26 cellular contexts compared by ENCODE assay signal in genomic region chr16:26606381-26607150, GRCh38.
"Had no signal": no experiment of that assay in that cellular context is flagged by ENCODE, and none has a peak within 500 bp of the region (broad histone marks: within the 10 kb centered on the region; RNA-seq: fewer than 3 reads in every experiment).

No MANE protein-coding gene starts in this region.

- H3K4me3 ChIP-seq: coronary artery, dorsolateral prefrontal cortex, heart left ventricle, neural progenitor cell, right atrium auricular region, smooth muscle cell had no signal

- H3K4me2 ChIP-seq: neural progenitor cell, smooth muscle cell had no signal

- H3K36me3 ChIP-seq: brain microvascular endothelial cell, heart left ventricle, neural progenitor cell, right atrium auricular region had no signal

- H3K27me3 Mint-ChIP-seq: stimulated activated memory B cell treated with anti-CD40 and anti-IgM and Interleukin-4, amounts not matched to agents 10 μg/mL and 1 μg/mL and 100 μg/mL, for 72 hours had no signal

- H3K4me1 Mint-ChIP-seq: memory B cell; stimulated activated memory B cell treated with anti-CD40 and anti-IgM and Interleukin-4, amounts not matched to agents 10 μg/mL and 1 μg/mL and 100 μg/mL, for 72 hours; WTC11 had no signal

- H3K36me3 Mint-ChIP-seq: memory B cell; naive thymus-derived CD8-positive, alpha-beta T cell; stimulated activated memory B cell treated with anti-CD40 and anti-IgM and Interleukin-4, amounts not matched to agents 10 μg/mL and 1 μg/mL and 100 μg/mL, for 72 hours; WTC11 had no signal

- H3K9me3 ChIP-seq: heart left ventricle, right atrium auricular region had no signal

- H3K4me1 ChIP-seq: heart left ventricle, neural progenitor cell, right atrium auricular region had no signal

- H3K4me3 Mint-ChIP-seq: activated T-cell treated with anti-CD3 and anti-CD28 coated beads, Interleukin-2, amount 50 U/mL, for 24 hours; activated T-helper 17 cell treated with anti-CD3 and anti-CD28 coated beads, Interleukin-2, amount 50 U/mL, for 72 hours; memory B cell; naive thymus-derived CD8-positive, alpha-beta T cell; neural progenitor cell; stimulated activated memory B cell treated with anti-CD40 and anti-IgM and Interleukin-4, amounts not matched to agents 10 μg/mL and 1 μg/mL and 100 μg/mL, for 72 hours; stimulated activated naive CD8-positive, alpha-beta T cell treated with anti-CD3 and anti-CD28 coated beads, Interleukin-15, amount 100 ng/mL, for 72 hours; WTC11 had no signal

- H3K9me3 Mint-ChIP-seq: activated T-helper 17 cell treated with anti-CD3 and anti-CD28 coated beads, Interleukin-2, amount 50 U/mL, for 72 hours; neural progenitor cell had no signal

- H3K27me3 ChIP-seq: brain microvascular endothelial cell, neural progenitor cell, right atrium auricular region had no signal

- H3K9ac ChIP-seq: neural progenitor cell had no signal

- H3K27ac Mint-ChIP-seq: activated T-cell treated with anti-CD3 and anti-CD28 coated beads, Interleukin-2, amount 50 U/mL, for 24 hours; activated T-helper 17 cell treated with anti-CD3 and anti-CD28 coated beads, Interleukin-2, amount 50 U/mL, for 72 hours; memory B cell; neural progenitor cell; stimulated activated memory B cell treated with anti-CD40 and anti-IgM and Interleukin-4, amounts not matched to agents 10 μg/mL and 1 μg/mL and 100 μg/mL, for 72 hours; WTC11 had no signal

- DNase-seq: activated CD4-positive, alpha-beta T cell treated with anti-CD3 and anti-CD28 coated beads for 1 hour; activated CD4-positive, alpha-beta T cell treated with anti-CD3 and anti-CD28 coated beads, Interleukin-2, amount 50 U/mL, for 48 hours; activated CD8-positive, alpha-beta memory T cell treated with anti-CD3 and anti-CD28 coated beads, Interleukin-2, amount 50 U/mL, for 48 hours; activated gamma-delta T cell treated with Interleukin-2 at 50 U/mL for 16 hours; activated T-cell treated with anti-CD3 and anti-CD28 coated beads, Interleukin-2, amount 50 U/mL, for 24 hours; amniotic stem cell; brain microvascular endothelial cell; dorsolateral prefrontal cortex; effector memory CD4-positive, alpha-beta T cell; erythroblast; heart left ventricle; naive thymus-derived CD8-positive, alpha-beta T cell; occipital lobe; stimulated activated CD4-positive, alpha-beta T cell treated with anti-CD3 and anti-CD28 coated beads, Interleukin-1b, Interleukin-23, amount 100 ng/mL, for 48 hours; stimulated activated CD4-positive, alpha-beta T cell treated with anti-CD3 and anti-CD28 coated beads, Interleukin-4, amount 100 ng/mL, for 4 hours; stimulated activated CD8-positive, alpha-beta memory T cell treated with anti-CD3 and anti-CD28 coated beads, Interleukin-4, amount 100 ng/mL, for 48 hours; stimulated activated naive CD8-positive, alpha-beta T cell treated with anti-CD3 and anti-CD28 coated beads, Interleukin-15, amount 100 ng/mL, for 72 hours; substantia nigra had no signal

- H3K27ac ChIP-seq: brain microvascular endothelial cell, coronary artery, dorsolateral prefrontal cortex, heart left ventricle, neural progenitor cell, right atrium auricular region had no signal
